ENCODE assay signal across 9 cellular contexts in the genomic region with DNA sequence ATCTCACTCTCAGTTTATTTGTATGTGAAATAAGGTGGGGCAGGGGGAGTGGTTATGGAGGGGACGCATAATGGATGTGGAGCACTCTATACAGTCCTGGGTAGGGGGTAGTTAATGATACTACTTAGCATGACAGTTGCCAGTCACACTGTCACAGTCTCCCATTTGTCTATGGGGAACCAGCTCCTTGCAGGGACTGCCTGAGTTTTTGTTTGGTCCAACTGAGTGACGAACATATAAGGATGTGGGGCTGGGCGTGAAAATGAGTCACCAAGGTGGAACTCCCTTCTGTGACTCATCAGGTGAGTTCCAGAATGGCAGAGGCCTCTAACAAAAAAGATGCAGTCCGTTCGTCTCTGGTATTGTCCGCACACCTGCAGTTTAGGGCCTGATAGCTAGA.
A peak's percentile ranks its signal among the peaks of the same experiment; 100 is the strongest.
DNase-seq lines count a peak whose midpoint lies in the region; ATAC-seq and TF ChIP-seq lines count a peak whose summit lies in the region.
"Had no signal": no experiment of that assay in that cellular context is flagged by ENCODE, and none has a peak within 500 bp of the region (broad histone marks: within the 10 kb centered on the region; RNA-seq: fewer than 3 reads in every experiment).

No MANE protein-coding gene starts in this region.

- H3K36me3 ChIP-seq in RWPE2 (ENCODE audit: low read depth) = no peaks in the 10 kb centered on the region; the same call in 1 of the 2 replicates

- intact Hi-C loops in lower leg skin (cut with DNase I; ENCODE audit: low total_unique reads) = no loop called here

- peaks cover 23% of the 10 kb centered on the region for H3K4me1 Mint-ChIP-seq in activated CD8-positive, alpha-beta memory T cell treated with anti-CD3 and anti-CD28 coated beads, Interleukin-2, amount 10 ng/mL, durations not matched to agents 7 days and 5 days

- CTCF ChIA-PET in activated CD8-positive, alpha-beta memory T cell treated with anti-CD3 and anti-CD28 coated beads, Interleukin-2, amount 10 ng/mL, durations not matched to agents 7 days and 5 days (lab: Charles Lee) = interaction anchor here (1.2 kb wide), 1 partner anchor 61 kb away, joined by 3 read pairs; no protein-coding TSS in a partner anchor

- WGBS in lower leg skin, 2 donors = 50 to 65% methylated on average over 6 of the region's 6 CpGs

- H3K4me3 Mint-ChIP-seq in activated CD8-positive, alpha-beta memory T cell treated with anti-CD3 and anti-CD28 coated beads, Interleukin-2, amount 10 ng/mL, durations not matched to agents 7 days and 5 days = no peak overlapping the region
- H3K4me3 Mint-ChIP-seq: activated naive CD4-positive, alpha-beta T cell treated with anti-CD3 and anti-CD28 coated beads, Interleukin-2, amount 50 U/mL, for 24 hours had no signal

- H3K4me1 ChIP-seq in RWPE2 (ENCODE audit: insufficient read depth, poor library complexity, severe bottlenecking) (peaks cover 11% of the 10 kb centered on the region), foreskin keratinocyte (peaks cover 10% of the 10 kb centered on the region)

- DNase-seq in activated CD8-positive, alpha-beta memory T cell treated with anti-CD3 and anti-CD28 coated beads, Interleukin-2, amount 10 ng/mL, durations not matched to agents 7 days and 5 days = peak; percentile 66
- DNase-seq in activated CD8-positive, alpha-beta memory T cell treated with anti-CD3 and anti-CD28 coated beads, Interleukin-2, amount 50 U/mL, for 48 hours = no peak
- peak; percentile 84 for DNase-seq in RWPE2 (ENCODE audit: low spot score)
- DNase-seq in foreskin keratinocyte = peak; percentile 76 to 90
- DNase-seq in stimulated activated naive CD8-positive, alpha-beta T cell treated with anti-CD3 and anti-CD28 coated beads, Interleukin-15, Interleukin-2, amounts not matched to agents 100 U/mL and 50 U/mL, for 24 hours = peak; percentile 36
- no peak for DNase-seq in cerebellar cortex (ENCODE audit: low spot score)
- DNase-seq in NCI-H1417 treated with DMSO at 0.1 percent for 48 hours (lab: John Stamatoyannopoulos, UW) = no peak
- no peak for DNase-seq in lower leg skin (ENCODE audit: low spot score in 2 of 2)

- no peak for TF ChIP-seq POLR2A in lower leg skin (IDR thresholded peaks at IDR 0.05)

- H3K9me3 Mint-ChIP-seq in activated CD8-positive, alpha-beta memory T cell treated with anti-CD3 and anti-CD28 coated beads, Interleukin-2, amount 10 ng/mL, durations not matched to agents 7 days and 5 days (ENCODE audit: low read depth) = no peaks in the 10 kb centered on the region
- H3K9me3 Mint-ChIP-seq: activated naive CD4-positive, alpha-beta T cell treated with anti-CD3 and anti-CD28 coated beads, Interleukin-2, amount 50 U/mL, for 24 hours had no signal

- ATAC-seq in activated CD8-positive, alpha-beta memory T cell treated with anti-CD3 and anti-CD28 coated beads, Interleukin-2, amount 10 ng/mL, durations not matched to agents 7 days and 5 days = peak; percentile 74
- ATAC-seq in RWPE2 (ENCODE audit: low read depth) (peak; percentile 98), foreskin keratinocyte (peak; percentile 98)
- peak; percentile 84 for ATAC-seq in stimulated activated naive CD8-positive, alpha-beta T cell treated with anti-CD3 and anti-CD28 coated beads, Interleukin-15, Interleukin-2, amounts not matched to agents 100 U/mL and 50 U/mL, for 24 hours

- H3K36me3 Mint-ChIP-seq in activated CD8-positive, alpha-beta memory T cell treated with anti-CD3 and anti-CD28 coated beads, Interleukin-2, amount 10 ng/mL, durations not matched to agents 7 days and 5 days = no peaks in the 10 kb centered on the region

- H3K27me3 Mint-ChIP-seq in activated CD8-positive, alpha-beta memory T cell treated with anti-CD3 and anti-CD28 coated beads, Interleukin-2, amount 10 ng/mL, durations not matched to agents 7 days and 5 days = no peaks in the 10 kb centered on the region
- H3K27me3 Mint-ChIP-seq: activated naive CD4-positive, alpha-beta T cell treated with anti-CD3 and anti-CD28 coated beads, Interleukin-2, amount 50 U/mL, for 24 hours had no signal

- H3K27ac Mint-ChIP-seq in activated CD8-positive, alpha-beta memory T cell treated with anti-CD3 and anti-CD28 coated beads, Interleukin-2, amount 10 ng/mL, durations not matched to agents 7 days and 5 days = no peak overlapping the region
- H3K27ac Mint-ChIP-seq: activated naive CD4-positive, alpha-beta T cell treated with anti-CD3 and anti-CD28 coated beads, Interleukin-2, amount 50 U/mL, for 24 hours had no signal

- H3K27ac ChIP-seq in RWPE2 (ENCODE audit: poor library complexity, severe bottlenecking) (peak overlapping the region; percentile 17), foreskin keratinocyte (peak overlapping the region; percentile 75)

- H3K4me3 ChIP-seq in RWPE2 (ENCODE audit: severe bottlenecking) (no peak overlapping the region), lower leg skin (ENCODE audit: low read depth, poor library complexity, severe bottlenecking) (no peak overlapping the region)

- TF ChIP-seq CTCF in RWPE2 (IDR thresholded peaks at IDR 0.05; ENCODE audit: poor library complexity, severe bottlenecking) (no peak), foreskin keratinocyte (conservative IDR thresholded peaks at IDR 0.05) (no peak), lower leg skin (IDR thresholded peaks at IDR 0.05) (no peak)

- H3K27me3 ChIP-seq in RWPE2 (ENCODE audit: insufficient read depth, poor library complexity, severe bottlenecking) (no peaks in the 10 kb centered on the region), foreskin keratinocyte (no peaks in the 10 kb centered on the region)

- H3K9me3 ChIP-seq in RWPE2 (ENCODE audit: severe bottlenecking) = no peaks in the 10 kb centered on the region

Comparison
In these comparisons a context has a peak if more than half of its experiments do, and no peak if none do; other contexts are left out.
1. DNase-seq: peak in activated CD8-positive, alpha-beta memory T cell treated with anti-CD3 and anti-CD28 coated beads, Interleukin-2, amount 10 ng/mL, durations not matched to agents 7 days and 5 days (single experiment), RWPE2 (single experiment), foreskin keratinocyte (2 of 2) and stimulated activated naive CD8-positive, alpha-beta T cell treated with anti-CD3 and anti-CD28 coated beads, Interleukin-15, Interleukin-2, amounts not matched to agents 100 U/mL and 50 U/mL, for 24 hours (single experiment); none in activated CD8-positive, alpha-beta memory T cell treated with anti-CD3 and anti-CD28 coated beads, Interleukin-2, amount 50 U/mL, for 48 hours (single experiment), cerebellar cortex (single experiment), NCI-H1417 treated with DMSO at 0.1 percent for 48 hours (single experiment) and lower leg skin (0 of 2).
2. Peak in every context shown above with its lines, with median percentiles within 50 percentile points of each other: ATAC-seq.